ENCODE assay signal across 9 cellular contexts in genomic region chr13:42876810-42877550, GRCh38.
A peak's percentile ranks its signal among the peaks of the same experiment; 100 is the strongest.
DNase-seq lines count a peak whose midpoint lies in the region; ATAC-seq, FAIRE-seq and TF ChIP-seq lines count a peak whose summit lies in the region.
"Had no signal": no experiment of that assay in that cellular context is flagged by ENCODE, and none has a peak within 500 bp of the region (broad histone marks: within the 10 kb centered on the region; RNA-seq: fewer than 3 reads in every experiment).

No MANE protein-coding gene starts in this region.

- peaks cover 6% of the 10 kb centered on the region for H3K36me3 Mint-ChIP-seq in nephron progenitor cell (ENCODE audit: low read depth)

- TF ChIP-seq POLR2A in GM12892 (IDR thresholded peaks at IDR 0.05; ENCODE audit: low read depth, low read length), result no peak

- no peaks in the 10 kb centered on the region for H3K27me3 ChIP-seq in HUES48 (ENCODE audit: control insufficient read depth, insufficient read depth, low read length)
- H3K27me3 ChIP-seq in brain microvascular endothelial cell (replicated peaks), result no peaks in the 10 kb centered on the region
- H3K27me3 ChIP-seq in upper lobe of right lung, result no peaks in the 10 kb centered on the region

- H3K4me3 ChIP-seq in HUES48 (ENCODE audit: low read depth, low read length), result peak overlapping the region; percentile 50; the same call in 1 of the 2 replicates
- H3K4me3 ChIP-seq in brain microvascular endothelial cell (ENCODE audit: low read depth, low read length), result no peak overlapping the region
- H3K4me3 ChIP-seq in upper lobe of right lung, result no peak overlapping the region

- ATAC-seq in upper lobe of right lung (no peak), GM21737 (IDR thresholded peaks at IDR 0.05; ENCODE audit: unreplicated experiment) (no peak)

- DNase-seq in GM12892 (ENCODE audit: insufficient read length) (no peak), brain microvascular endothelial cell (peak; percentile 68), nephron progenitor cell (no peak), KG1 (lab: John Stamatoyannopoulos, UW) (no peak), upper lobe of right lung (no peak)
- DNase-seq: activated CD4-positive, alpha-beta T cell treated with anti-CD3 and anti-CD28 coated beads for 4 hours had no signal

- peaks cover 25% of the 10 kb centered on the region for H3K27me3 Mint-ChIP-seq in nephron progenitor cell (ENCODE audit: low read depth, poor library complexity)

- peak overlapping the region; percentile 91 for H3K27ac ChIP-seq in HUES48 (ENCODE audit: low read depth, low read length)
- H3K27ac ChIP-seq in brain microvascular endothelial cell, result peak overlapping the region; percentile 81
- H3K27ac ChIP-seq in upper lobe of right lung, result no peak overlapping the region

- H3K4me3 Mint-ChIP-seq in nephron progenitor cell, result peak overlapping the region; percentile 22
- H3K4me3 Mint-ChIP-seq: central memory CD8-positive, alpha-beta T cell had no signal

- H3K27ac Mint-ChIP-seq in nephron progenitor cell, result no peak overlapping the region

- intact Hi-C loops in upper lobe of right lung (cut with DNase I), result no loop called here

- H3K4me1 Mint-ChIP-seq in nephron progenitor cell, result peaks cover 63% of the 10 kb centered on the region
- H3K4me1 Mint-ChIP-seq: central memory CD8-positive, alpha-beta T cell had no signal

- H3K4me1 ChIP-seq in HUES48 (ENCODE audit: control insufficient read depth, insufficient read depth, low read length) (peaks cover 50% of the 10 kb centered on the region), upper lobe of right lung (peaks cover 7% of the 10 kb centered on the region)

- peaks cover 17% of the 10 kb centered on the region for H3K9me3 Mint-ChIP-seq in nephron progenitor cell
- H3K9me3 Mint-ChIP-seq: central memory CD8-positive, alpha-beta T cell had no signal

- TF ChIP-seq CTCF in brain microvascular endothelial cell (IDR thresholded peaks at IDR 0.05; ENCODE audit: low read depth, low read length, missing control alignments) (no peak), nephron progenitor cell (IDR thresholded peaks at IDR 0.05) (no peak), upper lobe of right lung (IDR thresholded peaks at IDR 0.05) (no peak)

- no peaks in the 10 kb centered on the region for H3K36me3 ChIP-seq in HUES48 (ENCODE audit: control insufficient read depth, insufficient read depth, low read length)
- no peaks in the 10 kb centered on the region for H3K36me3 ChIP-seq in brain microvascular endothelial cell (replicated peaks)
- no peaks in the 10 kb centered on the region for H3K36me3 ChIP-seq in upper lobe of right lung

- H3K9me3 ChIP-seq in HUES48 (ENCODE audit: control insufficient read depth, insufficient read depth, low read length) (no peaks in the 10 kb centered on the region), upper lobe of right lung (no peaks in the 10 kb centered on the region)

- peak; percentile 83 for FAIRE-seq in GM12892 (lab: Jason Lieb, UNC)

- in situ Hi-C loops in brain microvascular endothelial cell (cut with HindIII; ENCODE audit: low pct_ligation_motif_present, low sequenced_read_pairs), result no loop called here

- H3K9ac ChIP-seq in HUES48 (ENCODE audit: low read depth, low read length), result no peak overlapping the region
